In the genomic region with DNA sequence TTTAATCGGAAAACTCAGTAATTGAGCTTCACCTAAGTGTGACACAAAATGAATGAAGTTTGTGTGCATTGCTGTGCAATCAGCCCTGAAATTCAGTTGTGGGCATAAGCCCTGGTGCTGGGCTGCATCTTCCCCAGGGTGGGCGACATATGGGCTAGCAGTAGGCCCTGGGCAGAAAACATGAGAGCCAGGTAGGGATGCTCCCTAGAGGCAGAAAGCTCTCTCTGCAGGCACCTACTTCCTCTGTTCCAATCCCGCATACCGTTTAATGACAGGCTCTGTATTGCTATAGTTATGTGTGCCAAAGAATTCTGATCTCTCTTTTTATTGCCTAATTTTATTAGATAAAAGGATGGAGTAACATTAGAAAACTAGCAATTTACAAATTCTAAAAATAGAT, we compare ENCODE assay signal across 1 cellular context.
TF ChIP-seq lines count a peak whose summit lies in the region.

No MANE protein-coding gene starts in this region.

TF ChIP-seq in HepG2, 621 proteins besides CTCF, POLR2A, EP300 and RAD21 (continued from another document):
- TF ChIP-seq RNF2 (conservative IDR thresholded peaks at IDR 0.05; ENCODE audit: low read depth) (no peak), ZBTB38 (CRISPR knock-in tag; IDR thresholded peaks at IDR 0.05) (no peak), MBD4 (IDR thresholded peaks at IDR 0.05; ENCODE audit: borderline replicate concordance, low read length) (no peak), YEATS2 (CRISPR knock-in tag; IDR thresholded peaks at IDR 0.05; ENCODE audit: borderline replicate concordance) (no peak), HOXA9 (CRISPR knock-in tag; IDR thresholded peaks at IDR 0.05; ENCODE audit: borderline replicate concordance) (no peak), ZNF143 (CRISPR knock-in tag; IDR thresholded peaks at IDR 0.05) (no peak), SSRP1 (CRISPR knock-in tag; IDR thresholded peaks at IDR 0.05) (no peak), ELF3 (CRISPR knock-in tag; IDR thresholded peaks at IDR 0.05) (no peak), ZBTB20 (CRISPR knock-in tag; IDR thresholded peaks at IDR 0.05; ENCODE audit: borderline replicate concordance, low read depth) (no peak), ZNF441 (CRISPR knock-in tag; IDR thresholded peaks at IDR 0.05; ENCODE audit: borderline replicate concordance) (no peak)
- TF ChIP-seq, protein P1, sequence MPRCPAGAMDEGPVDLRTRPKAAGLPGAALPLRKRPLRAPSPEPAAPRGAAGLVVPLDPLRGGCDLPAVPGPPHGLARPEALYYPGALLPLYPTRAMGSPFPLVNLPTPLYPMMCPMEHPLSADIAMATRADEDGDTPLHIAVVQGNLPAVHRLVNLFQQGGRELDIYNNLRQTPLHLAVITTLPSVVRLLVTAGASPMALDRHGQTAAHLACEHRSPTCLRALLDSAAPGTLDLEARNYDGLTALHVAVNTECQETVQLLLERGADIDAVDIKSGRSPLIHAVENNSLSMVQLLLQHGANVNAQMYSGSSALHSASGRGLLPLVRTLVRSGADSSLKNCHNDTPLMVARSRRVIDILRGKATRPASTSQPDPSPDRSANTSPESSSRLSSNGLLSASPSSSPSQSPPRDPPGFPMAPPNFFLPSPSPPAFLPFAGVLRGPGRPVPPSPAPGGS (CRISPR knock-in tag; IDR thresholded peaks at IDR 0.05), result no peak
- TF ChIP-seq, protein P2, sequence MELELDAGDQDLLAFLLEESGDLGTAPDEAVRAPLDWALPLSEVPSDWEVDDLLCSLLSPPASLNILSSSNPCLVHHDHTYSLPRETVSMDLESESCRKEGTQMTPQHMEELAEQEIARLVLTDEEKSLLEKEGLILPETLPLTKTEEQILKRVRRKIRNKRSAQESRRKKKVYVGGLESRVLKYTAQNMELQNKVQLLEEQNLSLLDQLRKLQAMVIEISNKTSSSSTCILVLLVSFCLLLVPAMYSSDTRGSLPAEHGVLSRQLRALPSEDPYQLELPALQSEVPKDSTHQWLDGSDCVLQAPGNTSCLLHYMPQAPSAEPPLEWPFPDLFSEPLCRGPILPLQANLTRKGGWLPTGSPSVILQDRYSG (CRISPR knock-in tag; IDR thresholded peaks at IDR 0.05), result no peak
